1 cellular context compared by ENCODE assay signal in genomic region chr3:56879453-56880224, GRCh38.
TF ChIP-seq lines count a peak whose summit lies in the region.

No MANE protein-coding gene starts in this region.

TF ChIP-seq in HCT116, 20 proteins besides CTCF, POLR2A, EP300 and RAD21 (continued from another document):
- TF ChIP-seq REST (IDR thresholded peaks at IDR 0.05; ENCODE audit: low read depth), result no peak
